In the genomic region with DNA sequence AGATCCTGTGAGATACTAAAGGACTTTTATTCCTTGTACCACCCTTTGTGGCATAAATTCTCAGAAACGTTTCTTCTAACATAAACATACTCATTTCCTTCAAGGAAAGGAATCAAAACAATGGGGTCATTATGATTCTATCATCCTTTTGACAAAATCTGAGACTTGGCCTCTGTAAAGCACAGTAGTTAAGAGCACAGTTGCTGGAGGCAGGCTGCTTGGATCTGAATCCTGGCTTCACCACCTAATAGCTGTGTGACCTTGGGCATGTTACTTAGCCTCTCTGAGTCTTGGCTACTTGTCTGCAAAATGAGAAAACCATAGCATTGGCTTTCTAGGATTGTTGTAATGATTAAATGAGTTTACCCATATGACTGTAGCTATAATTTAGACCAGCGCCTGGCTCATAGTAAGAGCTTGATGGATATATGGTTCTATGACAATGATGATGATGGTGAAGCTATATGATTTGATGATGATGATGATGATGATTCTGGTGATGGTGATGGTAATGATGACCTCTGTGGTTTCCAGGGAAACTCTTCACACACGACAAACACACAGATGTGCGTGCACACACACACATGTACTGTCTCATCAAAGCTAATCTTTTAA, we compare ENCODE assay signal across 14 cellular contexts. TPM values are rescaled to one million over a fixed set of nuclear protein-coding genes. Genes with fewer than 3 reads are reported as not detected.
DNase-seq lines count a peak whose midpoint lies in the region; ATAC-seq and TF ChIP-seq lines count a peak whose summit lies in the region.
"Had no signal": no experiment of that assay in that cellular context is flagged by ENCODE, and none has a peak within 500 bp of the region (broad histone marks: within the 10 kb centered on the region; RNA-seq: fewer than 3 reads in every experiment).

No MANE protein-coding gene starts in this region.

- no peak for TF ChIP-seq CTCF in endodermal cell (conservative IDR thresholded peaks at IDR 0.05)
- no peak for TF ChIP-seq CTCF in smooth muscle cell (IDR thresholded peaks at IDR 0.05; ENCODE audit: borderline replicate concordance, insufficient read depth, poor library complexity, severe bottlenecking)

- H4K20me1 ChIP-seq in smooth muscle cell (ENCODE audit: low read depth) = no peaks in the 10 kb centered on the region

- H2AFZ ChIP-seq in smooth muscle cell (ENCODE audit: low read depth) = no peak overlapping the region

- H3K9ac ChIP-seq in endodermal cell (ENCODE audit: extremely low read depth, low read length, poor library complexity, severe bottlenecking) (no peak overlapping the region), smooth muscle cell (ENCODE audit: low read depth) (peak overlapping the region; percentile 41)
- H3K9ac ChIP-seq: KMS-11 had no signal

- H3K4me1 Mint-ChIP-seq in activated CD4-positive, alpha-beta T cell treated with anti-CD3 and anti-CD28 coated beads, Interleukin-2, amount 10 ng/mL, durations not matched to agents 24 days and 14 days = peaks cover 23% of the 10 kb centered on the region
- no peaks in the 10 kb centered on the region for H3K4me1 Mint-ChIP-seq in endodermal cell

- ATAC-seq in Right ventricle myocardium superior (ENCODE audit: poor library complexity) (no peak), GM19467 (IDR thresholded peaks at IDR 0.05; ENCODE audit: unreplicated experiment) (no peak), HG02610 (IDR thresholded peaks at IDR 0.05; ENCODE audit: unreplicated experiment) (no peak)

- no peak overlapping the region for H3K4me3 ChIP-seq in SJSA1
- no peak overlapping the region for H3K4me3 ChIP-seq in endodermal cell (ENCODE audit: low read length)
- H3K4me3 ChIP-seq in smooth muscle cell = no peak overlapping the region
- H3K4me3 ChIP-seq: tibial artery had no signal

- peaks cover 9% of the 10 kb centered on the region for H3F3A ChIP-seq in smooth muscle cell (ENCODE audit: low read depth)

- peak overlapping the region; percentile 84 for H3K27ac Mint-ChIP-seq in activated CD4-positive, alpha-beta T cell treated with anti-CD3 and anti-CD28 coated beads, Interleukin-2, amount 10 ng/mL, durations not matched to agents 24 days and 14 days
- no peak overlapping the region for H3K27ac Mint-ChIP-seq in endodermal cell

- 89 to 93% methylated on average over 2 to 3 of the region's 4 CpGs for WGBS in endodermal cell (ENCODE audit: insufficient coverage in 1 of 2, insufficient read length in 1 of 2), 2 experiments
- 50% methylated on average over 4 of the region's 4 CpGs for WGBS in smooth muscle cell (ENCODE audit: low lambda C conversion rate)

- no peaks in the 10 kb centered on the region for H3K9me3 Mint-ChIP-seq in activated CD4-positive, alpha-beta T cell treated with anti-CD3 and anti-CD28 coated beads, Interleukin-2, amount 10 ng/mL, durations not matched to agents 24 days and 14 days
- no peaks in the 10 kb centered on the region for H3K9me3 Mint-ChIP-seq in endodermal cell

- intact Hi-C loops in activated CD4-positive, alpha-beta T cell treated with anti-CD3 and anti-CD28 coated beads, Interleukin-2, amount 10 ng/mL, durations not matched to agents 24 days and 14 days (cut with micrococcal nuclease) = loop anchor here (1.0 to 5.0 kb wide), 3 partner anchors 62 to 264 kb away; no protein-coding TSS in a partner anchor
- intact Hi-C loops in Right ventricle myocardium superior (cut with DNase I) = no loop called here

- H3K36me3 Mint-ChIP-seq in activated CD4-positive, alpha-beta T cell treated with anti-CD3 and anti-CD28 coated beads, Interleukin-2, amount 10 ng/mL, durations not matched to agents 24 days and 14 days (ENCODE audit: low read depth) = no peaks in the 10 kb centered on the region
- no peaks in the 10 kb centered on the region for H3K36me3 Mint-ChIP-seq in endodermal cell (ENCODE audit: low read depth)

- peak overlapping the region; percentile 59 for H3K4me3 Mint-ChIP-seq in activated CD4-positive, alpha-beta T cell treated with anti-CD3 and anti-CD28 coated beads, Interleukin-2, amount 10 ng/mL, durations not matched to agents 24 days and 14 days
- H3K4me3 Mint-ChIP-seq in endodermal cell = no peak overlapping the region

- no peaks in the 10 kb centered on the region for H3K79me2 ChIP-seq in smooth muscle cell (ENCODE audit: low read depth)

- DNase-seq in activated CD4-positive, alpha-beta T cell treated with anti-CD3 and anti-CD28 coated beads, Interleukin-2, amount 10 ng/mL, durations not matched to agents 24 days and 14 days = no peak
- no peak for DNase-seq in activated CD4-positive, alpha-beta T cell treated with anti-CD3 and anti-CD28 coated beads, Interleukin-2, amount 50 U/mL, for 4 hours
- DNase-seq in SJSA1 (ENCODE audit: low read depth in 1 of 2, low spot score in 2 of 2) = peak in 1 of 2 experiments; percentile 52
- DNase-seq in endodermal cell = peak; percentile 4
- no peak for DNase-seq in smooth muscle cell (lab: John Stamatoyannopoulos, UW; ENCODE audit: unreplicated experiment)
- DNase-seq in Right ventricle myocardium superior = no peak
- DNase-seq: hypothalamus, NCI-H1930, NCI-H526 treated with DMSO at 0.1 percent for 48 hours, tibial artery had no signal

- H3K36me3 ChIP-seq in SJSA1 (no peaks in the 10 kb centered on the region), endodermal cell (ENCODE audit: control insufficient read depth, insufficient read depth, low read length) (no peaks in the 10 kb centered on the region), smooth muscle cell (ENCODE audit: low read depth) (no peaks in the 10 kb centered on the region)
- H3K36me3 ChIP-seq: tibial artery had no signal

- H3K27ac ChIP-seq in SJSA1 (peak overlapping the region; percentile 64), endodermal cell (ENCODE audit: low read depth, low read length) (no peak overlapping the region), smooth muscle cell (ENCODE audit: low read depth) (peak overlapping the region; percentile 94)
- H3K27ac ChIP-seq: KMS-11, tibial artery had no signal

- H3K27me3 ChIP-seq in SJSA1 (replicated peaks) (no peaks in the 10 kb centered on the region), endodermal cell (ENCODE audit: control insufficient read depth, insufficient read depth, low read length, poor library complexity, severe bottlenecking) (no peaks in the 10 kb centered on the region), smooth muscle cell (ENCODE audit: low read depth) (no peaks in the 10 kb centered on the region)

- H3K27me3 Mint-ChIP-seq in activated CD4-positive, alpha-beta T cell treated with anti-CD3 and anti-CD28 coated beads, Interleukin-2, amount 10 ng/mL, durations not matched to agents 24 days and 14 days = no peaks in the 10 kb centered on the region
- H3K27me3 Mint-ChIP-seq in endodermal cell (ENCODE audit: insufficient read depth) = peaks cover 5% of the 10 kb centered on the region

- H3K4me1 ChIP-seq in SJSA1 (replicated peaks) (peaks cover 33% of the 10 kb centered on the region), endodermal cell (ENCODE audit: control insufficient read depth, insufficient read depth, low read length) (no peaks in the 10 kb centered on the region), smooth muscle cell (ENCODE audit: low read depth) (no peaks in the 10 kb centered on the region)
- H3K4me1 ChIP-seq: tibial artery had no signal

- peak overlapping the region; percentile 61 for H3K4me2 ChIP-seq in smooth muscle cell
- H3K4me2 ChIP-seq: KMS-11 had no signal

- H3K9me3 ChIP-seq in SJSA1 (replicated peaks) (no peaks in the 10 kb centered on the region), endodermal cell (ENCODE audit: control insufficient read depth, low read length) (no peaks in the 10 kb centered on the region), smooth muscle cell (replicated peaks; ENCODE audit: low read depth) (no peaks in the 10 kb centered on the region)
- H3K9me3 ChIP-seq: tibial artery had no signal

RNA-seq across cellular contexts. Expression of a gene that starts 6.1 kb away (rescaled TPM):
- not detected in 2 replicates for total RNA-seq in activated CD4-positive, alpha-beta T cell treated with anti-CD3 and anti-CD28 coated beads, Interleukin-2, amount 10 ng/mL, durations not matched to agents 24 days and 14 days
- not detected in 2 replicates for total RNA-seq in SJSA1 (2014; rRNA removed; shearing (Covaris generic))
- total RNA-seq in endodermal cell (not detected), smooth muscle cell (not detected in 2 replicates), Right ventricle myocardium superior (not detected)
- polyA plus RNA-seq in endodermal cell (2013, experiment 1 of 2) = not detected
- polyA plus RNA-seq in endodermal cell (2013, experiment 2 of 2) = not detected
- polyA plus RNA-seq in smooth muscle cell = not detected in 2 replicates

RNA-seq across cellular contexts. Expression of a gene that starts 20.9 kb away (rescaled TPM):
- not detected in 2 replicates for total RNA-seq in activated CD4-positive, alpha-beta T cell treated with anti-CD3 and anti-CD28 coated beads, Interleukin-2, amount 10 ng/mL, durations not matched to agents 24 days and 14 days
- not detected in 2 replicates for total RNA-seq in SJSA1 (2014; rRNA removed; shearing (Covaris generic))
- total RNA-seq in endodermal cell (not detected), smooth muscle cell (0.18 and 0.40 TPM in 2 replicates), Right ventricle myocardium superior (not detected)
- polyA plus RNA-seq in endodermal cell (2013, experiment 1 of 2) = not detected
- polyA plus RNA-seq in endodermal cell (2013, experiment 2 of 2) = not detected
- not detected in 2 replicates for polyA plus RNA-seq in smooth muscle cell
- total RNA-seq: lower leg skin had no signal

RNA-seq across cellular contexts. Expression of a gene that starts 21.4 kb away (rescaled TPM):
- not detected in 2 replicates for total RNA-seq in activated CD4-positive, alpha-beta T cell treated with anti-CD3 and anti-CD28 coated beads, Interleukin-2, amount 10 ng/mL, durations not matched to agents 24 days and 14 days
- total RNA-seq in SJSA1 (2014; rRNA removed; shearing (Covaris generic)) = 0.84 and 1.6 TPM in 2 replicates
- total RNA-seq in endodermal cell (not detected), smooth muscle cell (18.6 and 23.1 TPM in 2 replicates), Right ventricle myocardium superior (not detected)
- not detected for polyA plus RNA-seq in endodermal cell (2013, experiment 1 of 2)
- not detected for polyA plus RNA-seq in endodermal cell (2013, experiment 2 of 2)
- polyA plus RNA-seq in smooth muscle cell = 5.3 and 8.5 TPM in 2 replicates

RNA-seq across cellular contexts. Expression of a gene that starts 33.9 kb away (rescaled TPM):
- total RNA-seq in activated CD4-positive, alpha-beta T cell treated with anti-CD3 and anti-CD28 coated beads, Interleukin-2, amount 10 ng/mL, durations not matched to agents 24 days and 14 days = not detected in 2 replicates
- total RNA-seq in SJSA1 (2014; rRNA removed; shearing (Covaris generic)) = 0.21 and 0.72 TPM in 2 replicates
- total RNA-seq in endodermal cell (not detected), smooth muscle cell (2.3 and 2.7 TPM in 2 replicates), Right ventricle myocardium superior (not detected)
- not detected for polyA plus RNA-seq in endodermal cell (2013, experiment 1 of 2)
- polyA plus RNA-seq in endodermal cell (2013, experiment 2 of 2) = not detected
- polyA plus RNA-seq in smooth muscle cell = 1.1 and 1.8 TPM in 2 replicates

RNA-seq across cellular contexts. Expression of a gene that starts 37.3 kb away (rescaled TPM):
- total RNA-seq in activated CD4-positive, alpha-beta T cell treated with anti-CD3 and anti-CD28 coated beads, Interleukin-2, amount 10 ng/mL, durations not matched to agents 24 days and 14 days = not detected in 2 replicates
- total RNA-seq in SJSA1 (2014; rRNA removed; shearing (Covaris generic)) = not detected in 2 replicates
- total RNA-seq in endodermal cell (not detected), smooth muscle cell (not detected in 2 replicates), Right ventricle myocardium superior (not detected)
- polyA plus RNA-seq in endodermal cell (2013, experiment 1 of 2) = not detected
- not detected for polyA plus RNA-seq in endodermal cell (2013, experiment 2 of 2)
- polyA plus RNA-seq in smooth muscle cell = not detected in 2 replicates
